9 cellular contexts compared by ENCODE assay signal in the genomic region with DNA sequence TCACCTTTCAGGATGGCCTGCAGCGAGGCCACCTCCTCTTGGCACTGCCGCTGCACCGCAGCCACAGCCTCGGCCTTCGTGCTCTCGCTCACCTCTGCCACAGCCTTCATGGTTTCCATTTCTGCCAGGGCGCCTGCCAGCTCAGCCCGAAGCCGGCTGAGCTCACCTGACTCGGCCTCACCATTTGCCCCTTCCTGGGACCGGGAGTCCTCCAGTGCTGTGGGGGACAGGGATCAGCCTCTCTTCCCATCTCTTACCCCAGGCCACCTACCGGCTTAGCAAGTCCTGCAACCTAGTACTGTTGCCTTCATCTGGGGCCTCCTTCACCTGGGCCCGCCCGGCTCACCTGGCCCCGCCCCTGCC. TPM values are rescaled to one million over a fixed set of nuclear protein-coding genes. Genes with fewer than 3 reads are reported as not detected.
A peak's percentile ranks its signal among the peaks of the same experiment; 100 is the strongest.
DNase-seq lines count a peak whose midpoint lies in the region; ATAC-seq and TF ChIP-seq lines count a peak whose summit lies in the region.
"Had no signal": no experiment of that assay in that cellular context is flagged by ENCODE, and none has a peak within 500 bp of the region (broad histone marks: within the 10 kb centered on the region; RNA-seq: fewer than 3 reads in every experiment).

No MANE protein-coding gene starts in this region.

- WGBS in endodermal cell (ENCODE audit: insufficient coverage in 1 of 2, insufficient read length in 1 of 2), 2 experiments = 31 to 55% methylated on average over 10 to 15 of the region's 15 CpGs

- peaks cover 4% of the 10 kb centered on the region; the same call in 1 of the 2 replicates for H3K36me3 ChIP-seq in Loucy (ENCODE audit: insufficient read depth, low read length)
- H3K36me3 ChIP-seq in endodermal cell (ENCODE audit: control insufficient read depth, insufficient read depth, low read length) = no peaks in the 10 kb centered on the region
- H3K36me3 ChIP-seq in parathyroid adenoma (ENCODE audit: control insufficient read depth, insufficient read depth, low read length) = no peaks in the 10 kb centered on the region

- H3K4me3 Mint-ChIP-seq in endodermal cell = peak overlapping the region; percentile 91

- H3K9ac ChIP-seq in Loucy (ENCODE audit: low read depth, low read length, poor library complexity, severe bottlenecking) (peak overlapping the region; percentile 96), endodermal cell (ENCODE audit: extremely low read depth, low read length, poor library complexity, severe bottlenecking) (no peak overlapping the region), parathyroid adenoma (peak overlapping the region; percentile 13)

- H3K9me3 Mint-ChIP-seq in endodermal cell = no peaks in the 10 kb centered on the region

- DNase-seq in GM12864 (ENCODE audit: low read depth) (no peak), endodermal cell (no peak), cerebellar nuclear complex (lab: John Stamatoyannopoulos, UW) (no peak), NCI-H1417 (lab: John Stamatoyannopoulos, UW) (no peak), left lobe of liver (ENCODE audit: low spot score) (no peak)

- peaks cover 9% of the 10 kb centered on the region for H3K4me1 Mint-ChIP-seq in endodermal cell

- peaks cover 10% of the 10 kb centered on the region for H3K36me3 Mint-ChIP-seq in endodermal cell (ENCODE audit: low read depth)

- H3K27me3 ChIP-seq in Loucy (ENCODE audit: insufficient read depth, low read length, poor library complexity, severe bottlenecking) = no peaks in the 10 kb centered on the region
- H3K27me3 ChIP-seq in endodermal cell (ENCODE audit: control insufficient read depth, insufficient read depth, low read length, poor library complexity, severe bottlenecking) = no peaks in the 10 kb centered on the region
- H3K27me3 ChIP-seq in parathyroid adenoma (ENCODE audit: control insufficient read depth, insufficient read depth, low read length) = no peaks in the 10 kb centered on the region

- H3K79me2 ChIP-seq in Loucy (ENCODE audit: insufficient read depth, low read length) = peaks cover 7% of the 10 kb centered on the region; the same call in 1 of the 2 replicates
- peaks cover 8% of the 10 kb centered on the region for H3K79me2 ChIP-seq in parathyroid adenoma

- no peaks in the 10 kb centered on the region for H3K9me3 ChIP-seq in Loucy (ENCODE audit: insufficient read depth, low read depth, low read length)
- no peaks in the 10 kb centered on the region for H3K9me3 ChIP-seq in endodermal cell (ENCODE audit: control insufficient read depth, low read length)
- H3K9me3 ChIP-seq in parathyroid adenoma (ENCODE audit: control insufficient read depth, low read length) = no peaks in the 10 kb centered on the region

- H3K4me1 ChIP-seq in Loucy (ENCODE audit: insufficient read depth, low read length, poor library complexity, severe bottlenecking) (peaks cover 16% of the 10 kb centered on the region), endodermal cell (ENCODE audit: control insufficient read depth, insufficient read depth, low read length) (no peaks in the 10 kb centered on the region), parathyroid adenoma (peaks cover 15% of the 10 kb centered on the region)

- no peak for ATAC-seq in HG03521 (IDR thresholded peaks at IDR 0.05; ENCODE audit: unreplicated experiment)
- ATAC-seq in left lobe of liver = no peak

- peaks cover 9% of the 10 kb centered on the region for H4K20me1 ChIP-seq in Loucy (ENCODE audit: insufficient read depth, low read length, poor library complexity, severe bottlenecking)

- H3K4me2 ChIP-seq in Loucy (ENCODE audit: low read depth, low read length, poor library complexity, severe bottlenecking) (peak overlapping the region; percentile 89), parathyroid adenoma (ENCODE audit: low read length) (peak overlapping the region; percentile 96)

- H3K9me2 ChIP-seq in Loucy (replicated peaks; ENCODE audit: low read depth, low read length) = no peaks in the 10 kb centered on the region

- H3K27ac ChIP-seq in endodermal cell (ENCODE audit: low read depth, low read length) = no peak overlapping the region
- H3K27ac ChIP-seq in parathyroid adenoma = peak overlapping the region; percentile 95

- peak overlapping the region; percentile 88 for H3K27ac Mint-ChIP-seq in endodermal cell

- H3K4me3 ChIP-seq in GM12864 (ENCODE audit: low read depth, low read length) (peak overlapping the region; percentile 69), Loucy (ENCODE audit: low read length, poor library complexity, severe bottlenecking) (peak overlapping the region; percentile 79), endodermal cell (ENCODE audit: low read length) (peak overlapping the region; percentile 86), parathyroid adenoma (ENCODE audit: low read depth, low read length) (peak overlapping the region; percentile 94)

- H3F3A ChIP-seq in Loucy (ENCODE audit: low read depth) = peaks cover 6% of the 10 kb centered on the region; the same call in 1 of the 2 replicates

- H3K27me3 Mint-ChIP-seq in endodermal cell (ENCODE audit: insufficient read depth) = peaks cover 2% of the 10 kb centered on the region

- no peak overlapping the region for H2AFZ ChIP-seq in Loucy (ENCODE audit: low read length)
- peak overlapping the region; percentile 87 for H2AFZ ChIP-seq in parathyroid adenoma

- TF ChIP-seq CTCF in GM12864 (IDR thresholded peaks at IDR 0.05; ENCODE audit: low read depth, low read length, missing control alignments) (peak; percentile 24), Loucy (conservative IDR thresholded peaks at IDR 0.05; ENCODE audit: low read length) (no peak), endodermal cell (conservative IDR thresholded peaks at IDR 0.05) (peak; percentile 73), parathyroid adenoma (IDR thresholded peaks at IDR 0.05) (peak; percentile 13)

RNA-seq across cellular contexts. Expression of gene RABEP2, which starts 0.7 kb away (rescaled TPM):
- total RNA-seq in endodermal cell = 10 to 100 TPM; 16.1 to 19.2 TPM
- polyA plus RNA-seq in endodermal cell (2013, experiment 1 of 2) = 7.8 TPM
- polyA plus RNA-seq in endodermal cell (2013, experiment 2 of 2) = 6.0 TPM
- total RNA-seq in left lobe of liver = 6.8 TPM

RNA-seq across cellular contexts. Expression of gene CD19, which starts 7.4 kb away (rescaled TPM):
- not detected for total RNA-seq in endodermal cell
- polyA plus RNA-seq in endodermal cell (2013, experiment 1 of 2) = not detected
- not detected for polyA plus RNA-seq in endodermal cell (2013, experiment 2 of 2)
- not detected for total RNA-seq in left lobe of liver
- total RNA-seq: RPMI7951 had no signal

RNA-seq across cellular contexts. Expression of gene NFATC2IP, which starts 26.4 kb away (rescaled TPM):
- total RNA-seq in endodermal cell (10 to 100 TPM; 63.7 to 65.4 TPM), left lobe of liver (15.2 TPM)
- polyA plus RNA-seq in endodermal cell (2013, experiment 1 of 2) = 46.2 TPM
- 39.5 TPM for polyA plus RNA-seq in endodermal cell (2013, experiment 2 of 2)

RNA-seq across cellular contexts. Expression of gene ATP2A1, which starts 46.1 kb away (rescaled TPM):
- total RNA-seq in endodermal cell = 1 to 10 TPM; 4.7 to 7.7 TPM
- 2.2 TPM for polyA plus RNA-seq in endodermal cell (2013, experiment 1 of 2)
- polyA plus RNA-seq in endodermal cell (2013, experiment 2 of 2) = 3.7 TPM
- 1.4 TPM for total RNA-seq in left lobe of liver
- total RNA-seq: RPMI7951 had no signal

RNA-seq across cellular contexts. Expression of gene SPNS1, which starts 50.2 kb away (rescaled TPM):
- total RNA-seq in endodermal cell = 10 to 100 TPM; 54.9 to 55.2 TPM
- 28.0 TPM for polyA plus RNA-seq in endodermal cell (2013, experiment 1 of 2)
- polyA plus RNA-seq in endodermal cell (2013, experiment 2 of 2) = 29.1 TPM
- total RNA-seq in left lobe of liver = 22.8 TPM
